Comparison of ENCODE assay signal across 11 cellular contexts in genomic region chr3:190094201-190094718, GRCh38. TPM values are rescaled to one million over a fixed set of nuclear protein-coding genes. Genes with fewer than 3 reads are reported as not detected.
DNase-seq lines count a peak whose midpoint lies in the region; ATAC-seq, FAIRE-seq and TF ChIP-seq lines count a peak whose summit lies in the region.
"Had no signal": no experiment of that assay in that cellular context is flagged by ENCODE, and none has a peak within 500 bp of the region (broad histone marks: within the 10 kb centered on the region; RNA-seq: fewer than 3 reads in every experiment).

No MANE protein-coding gene starts in this region.

- H3K4me1 Mint-ChIP-seq in nephron = peaks cover 62% of the 10 kb centered on the region
- peaks cover 0 to 2% (median 0%) of the 10 kb centered on the region in 4 donors for H3K4me1 Mint-ChIP-seq in CD4-positive, alpha-beta memory T cell
- H3K4me1 Mint-ChIP-seq: activated naive CD8-positive, alpha-beta T cell treated with anti-CD3 and anti-CD28 coated beads, Interleukin-2, amount 50 U/mL, for 24 hours had no signal

- H3K4me3 ChIP-seq in endothelial cell of umbilical vein (replicated peaks in 1 of 3; ENCODE audit: insufficient read depth in 1 of 3, low read depth in 1 of 3, low read length in 3 of 3) = no peak overlapping the region
- no peak overlapping the region for H3K4me3 ChIP-seq in CD4-positive, alpha-beta memory T cell (ENCODE audit: low read length in 2 of 2)

- peak overlapping the region; percentile 39 for H3K4me2 ChIP-seq in endothelial cell of umbilical vein (ENCODE audit: insufficient read depth, low read length)

- H3K4me3 Mint-ChIP-seq in nephron = peak overlapping the region; percentile 20 to 54 (median 26)
- H3K4me3 Mint-ChIP-seq in CD4-positive, alpha-beta memory T cell = no peak overlapping the region
- H3K4me3 Mint-ChIP-seq: activated naive CD8-positive, alpha-beta T cell treated with anti-CD3 and anti-CD28 coated beads, Interleukin-2, amount 50 U/mL, for 24 hours; natural killer cell treated with Interleukin-12 subunit alpha and Interleukin-12 subunit beta and Interleukin-15 and Interleukin-18, amount 100 ng/mL, for 72 hours had no signal

- peak; percentile 60 for FAIRE-seq in endothelial cell of umbilical vein (lab: Jason Lieb, UNC)

- no peaks in the 10 kb centered on the region for H3K9me3 Mint-ChIP-seq in nephron
- peaks cover 0 to 5% (median under 1%) of the 10 kb centered on the region in 8 donors for H3K9me3 Mint-ChIP-seq in CD4-positive, alpha-beta memory T cell
- H3K9me3 Mint-ChIP-seq: activated naive CD8-positive, alpha-beta T cell treated with anti-CD3 and anti-CD28 coated beads, Interleukin-2, amount 50 U/mL, for 24 hours had no signal

- no peaks in the 10 kb centered on the region for H3K36me3 ChIP-seq in endothelial cell of umbilical vein (ENCODE audit: control insufficient read depth in 2 of 2, extremely low read depth in 1 of 2, insufficient read depth in 2 of 2, low read length in 2 of 2)
- H3K36me3 ChIP-seq in CD4-positive, alpha-beta memory T cell (ENCODE audit: insufficient read depth, low read length) = no peaks in the 10 kb centered on the region

- TF ChIP-seq POLR2A in endothelial cell of umbilical vein (IDR thresholded peaks at IDR 0.05; ENCODE audit: low read depth, low read length) = no peak

- peaks cover 19% of the 10 kb centered on the region for H3K4me1 ChIP-seq in endothelial cell of umbilical vein (ENCODE audit: control insufficient read depth, extremely low read depth, insufficient read depth, low read length)
- no peaks in the 10 kb centered on the region for H3K4me1 ChIP-seq in CD4-positive, alpha-beta memory T cell (ENCODE audit: insufficient read depth, low read length)

- POLR2A ChIA-PET in endothelial cell of umbilical vein (lab: Charles Lee) = interaction anchor here (1.2 kb wide), 1 partner anchor 27 kb away, joined by 3 read pairs; the partner anchor contains the start of gene P3H2
- POLR2A ChIA-PET in CD4-positive, alpha-beta memory T cell (lab: Charles Lee; ENCODE audit: partially characterized antibody) = no interaction called here

- no peaks in the 10 kb centered on the region for H4K20me1 ChIP-seq in endothelial cell of umbilical vein (replicated peaks; ENCODE audit: control insufficient read depth, extremely low read depth, insufficient read depth, low read length)

- DNase-seq in AG09319 (ENCODE audit: extremely low read depth, low read depth) (peak; percentile 37), RPMI7951 (ENCODE audit: low read depth) (peak; percentile 53), endothelial cell of umbilical vein (ENCODE audit: low read depth, low spot score) (peak; percentile 91), COLO829 (ENCODE audit: low spot score) (no peak), NCI-H345 (lab: John Stamatoyannopoulos, UW) (no peak)
- no peak for DNase-seq in CD4-positive, alpha-beta memory T cell
- DNase-seq: activated CD8-positive, alpha-beta memory T cell treated with anti-CD3 and anti-CD28 coated beads, Interleukin-2, amount 50 U/mL, for 4 hours; activated naive CD8-positive, alpha-beta T cell treated with anti-CD3 and anti-CD28 coated beads, Interleukin-2, amount 50 U/mL, for 24 hours had no signal

- CTCF ChIA-PET in endothelial cell of umbilical vein (lab: Charles Lee) = interaction anchor here (0.7 to 1.8 kb wide), 7 partner anchors 12 to 222 kb away, joined by 3 to 7 read pairs (median 4); partner anchors contain the start of gene P3H2
- CTCF ChIA-PET in CD4-positive, alpha-beta memory T cell (lab: Charles Lee; ENCODE audit: partially characterized antibody) = no interaction called here

- H3K27ac ChIP-seq in endothelial cell of umbilical vein (ENCODE audit: insufficient read depth, low read depth, low read length) = peak overlapping the region; percentile 8
- no peak overlapping the region for H3K27ac ChIP-seq in CD4-positive, alpha-beta memory T cell (ENCODE audit: low read depth, low read length)

- peak overlapping the region; percentile 44 for H2AFZ ChIP-seq in endothelial cell of umbilical vein (ENCODE audit: low read depth, low read length)

- H3K9me1 ChIP-seq in endothelial cell of umbilical vein (replicated peaks; ENCODE audit: control insufficient read depth, extremely low read depth, insufficient read depth, low read length) = no peaks in the 10 kb centered on the region

- intact Hi-C loops in endothelial cell of umbilical vein (cut with micrococcal nuclease) = loop anchor here (1.0 kb wide), 1 partner anchor 15 kb away; no protein-coding TSS in a partner anchor
- intact Hi-C loops in CD4-positive, alpha-beta memory T cell (cut with micrococcal nuclease) = no loop called here

- ATAC-seq in GM19324 (IDR thresholded peaks at IDR 0.05; ENCODE audit: low FRiP score, unreplicated experiment) = no peak
- ATAC-seq: activated naive CD8-positive, alpha-beta T cell treated with anti-CD3 and anti-CD28 coated beads, Interleukin-2, amount 50 U/mL, for 24 hours; natural killer cell treated with Interleukin-12 subunit alpha and Interleukin-12 subunit beta and Interleukin-15 and Interleukin-18, amount 100 ng/mL, for 72 hours had no signal

- H3K9me3 ChIP-seq in endothelial cell of umbilical vein (replicated peaks; ENCODE audit: control insufficient read depth, insufficient read depth, low read length) = no peaks in the 10 kb centered on the region
- H3K9me3 ChIP-seq in CD4-positive, alpha-beta memory T cell (ENCODE audit: control insufficient read depth in 1 of 2, low read length in 2 of 2) = no peaks in the 10 kb centered on the region

- no peaks in the 10 kb centered on the region for H3K27me3 Mint-ChIP-seq in nephron (ENCODE audit: low read depth)
- H3K27me3 Mint-ChIP-seq in CD4-positive, alpha-beta memory T cell = peaks cover 4 to 6% of the 10 kb centered on the region in 2 donors

- no peak overlapping the region for H3K9ac ChIP-seq in endothelial cell of umbilical vein (replicated peaks; ENCODE audit: extremely low read depth, insufficient read depth, low read length)

- H3K27ac Mint-ChIP-seq in nephron = peak overlapping the region; percentile 92 to 99 (median 97)
- H3K27ac Mint-ChIP-seq in CD4-positive, alpha-beta memory T cell = no peak overlapping the region
- H3K27ac Mint-ChIP-seq: activated naive CD8-positive, alpha-beta T cell treated with anti-CD3 and anti-CD28 coated beads, Interleukin-2, amount 50 U/mL, for 24 hours; natural killer cell treated with Interleukin-12 subunit alpha and Interleukin-12 subunit beta and Interleukin-15 and Interleukin-18, amount 100 ng/mL, for 72 hours had no signal

- dilution Hi-C loops in endothelial cell of umbilical vein (cut with MboI; ENCODE audit: extremely low pct_ligation_motif_present, low sequenced_read_pairs) = no loop called here

- H3K27me3 ChIP-seq in endothelial cell of umbilical vein (ENCODE audit: control insufficient read depth in 2 of 2, insufficient read depth in 2 of 2, low read length in 2 of 2) = no peaks in the 10 kb centered on the region
- no peaks in the 10 kb centered on the region for H3K27me3 ChIP-seq in CD4-positive, alpha-beta memory T cell (ENCODE audit: insufficient read depth, low read length)

- H3K79me2 ChIP-seq in endothelial cell of umbilical vein (ENCODE audit: control insufficient read depth, insufficient read depth, low read length) = no peaks in the 10 kb centered on the region

- TF ChIP-seq CTCF in AG09319 (IDR thresholded peaks at IDR 0.05; ENCODE audit: low read depth, low read length) = no peak
- no peak for TF ChIP-seq CTCF in endothelial cell of umbilical vein (IDR thresholded peaks at IDR 0.05; ENCODE audit: extremely low read depth in 1 of 2, insufficient read depth in 1 of 2, low read depth in 1 of 2, low read length in 2 of 2)
- TF ChIP-seq CTCF in nephron (IDR thresholded peaks at IDR 0.05; ENCODE audit: unreplicated experiment in 3 of 3) = no peak

- BruUV-seq in endothelial cell of umbilical vein (replicated peaks; lab: Mats Ljungman, UMichigan) = no TSS peak

- H3K36me3 Mint-ChIP-seq in nephron (ENCODE audit: low read depth) = peaks cover 42% of the 10 kb centered on the region
- H3K36me3 Mint-ChIP-seq in CD4-positive, alpha-beta memory T cell = no peaks in the 10 kb centered on the region
- H3K36me3 Mint-ChIP-seq: natural killer cell treated with Interleukin-12 subunit alpha and Interleukin-12 subunit beta and Interleukin-15 and Interleukin-18, amount 100 ng/mL, for 72 hours had no signal

TF ChIP-seq in endothelial cell of umbilical vein, 7 proteins besides CTCF, POLR2A, EP300 and RAD21:
- TF ChIP-seq FOS (IDR thresholded peaks at IDR 0.05; ENCODE audit: borderline replicate concordance, insufficient read depth, low read length) (no peak), EZH2 (IDR thresholded peaks at IDR 0.05; ENCODE audit: borderline replicate concordance, low read depth, low read length, severe bottlenecking) (no peak), JUN (IDR thresholded peaks at IDR 0.05; ENCODE audit: borderline replicate concordance, insufficient read depth, insufficient read length, low read depth) (peak; percentile 16), MYC (IDR thresholded peaks at IDR 0.05; ENCODE audit: low read depth, low read length) (no peak), POLR2AphosphoS5 (IDR thresholded peaks at IDR 0.05; ENCODE audit: insufficient read depth, low read depth, low read length) (no peak), MAX (IDR thresholded peaks at IDR 0.05; ENCODE audit: insufficient read depth, insufficient read length) (no peak), GATA2 (IDR thresholded peaks at IDR 0.05; ENCODE audit: insufficient read depth, insufficient read length, low read depth, low read length) (no peak)
TF ChIP-seq in endothelial cell of umbilical vein: peak in this region for 1.

RNA-seq across cellular contexts. Expression of gene P3H2, which starts 26.4 kb away (rescaled TPM):
- total RNA-seq in RPMI7951 (2014; rRNA removed; shearing (Covaris generic)) = 17.1 and 32.9 TPM in 2 replicates
- 4.8 and 6.6 TPM in 2 replicates for total RNA-seq in endothelial cell of umbilical vein
- 5.8 and 6.8 TPM in 2 replicates for polyA plus RNA-seq in endothelial cell of umbilical vein
- 5.3 and 5.8 TPM in 2 replicates for polyA plus RNA-seq in endothelial cell of umbilical vein (2011; cell fraction: cytosol; rRNA removed)
- polyA plus RNA-seq in endothelial cell of umbilical vein (2011; cell fraction: nucleus; rRNA removed) = 5.5 and 7.2 TPM in 2 replicates
- polyA plus RNA-seq in endothelial cell of umbilical vein (2012) = 17.3 and 21.4 TPM in 2 replicates
- 6.3 and 8.3 TPM in 2 replicates for polyA minus RNA-seq in endothelial cell of umbilical vein
- polyA minus RNA-seq in endothelial cell of umbilical vein (2011; cell fraction: cytosol; rRNA and poly(A)+ RNA removed) = not detected
- 7.1 and 11.3 TPM in 2 replicates for polyA minus RNA-seq in endothelial cell of umbilical vein (2011; cell fraction: nucleus; rRNA and poly(A)+ RNA removed)
- not detected for total RNA-seq in CD4-positive, alpha-beta memory T cell
- polyA plus RNA-seq in CD4-positive, alpha-beta memory T cell = not detected
- total RNA-seq: natural killer cell treated with Interleukin-12 subunit alpha and Interleukin-12 subunit beta and Interleukin-15 and Interleukin-18, amount 100 ng/mL, for 72 hours had no signal

Comparison
In these comparisons a context has a peak if more than half of its experiments do, and no peak if none do; other contexts are left out.
1. DNase-seq: peak in AG09319 (single experiment), RPMI7951 (single experiment) and endothelial cell of umbilical vein (single experiment); none in COLO829 (single experiment), CD4-positive, alpha-beta memory T cell (0 of 5) and NCI-H345 (single experiment).
2. H3K27ac Mint-ChIP-seq: peak in nephron (3 of 3); none in CD4-positive, alpha-beta memory T cell (0 of 7).
3. H3K4me3 Mint-ChIP-seq: peak in nephron (3 of 3); none in CD4-positive, alpha-beta memory T cell (0 of 8).